In the genomic region with DNA sequence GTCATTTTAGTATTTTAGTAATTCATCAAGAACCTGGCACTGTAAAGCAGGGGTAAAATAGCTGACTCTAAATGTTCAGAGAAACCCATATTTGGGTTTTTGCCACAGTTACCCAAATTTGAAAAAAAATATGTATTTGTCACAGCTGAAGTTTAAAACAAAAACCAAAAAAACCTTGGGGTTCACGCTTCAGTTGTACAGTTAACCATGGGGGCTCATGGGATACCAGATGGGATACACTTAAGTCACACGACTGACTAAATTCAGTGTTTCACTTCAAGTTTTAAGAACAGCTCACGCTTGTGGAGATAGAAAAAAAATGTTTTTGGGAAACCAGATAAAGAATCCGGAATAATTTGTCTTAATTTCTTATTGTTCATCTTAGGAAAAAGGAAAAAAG, we compare ENCODE assay signal across 1 cellular context.
TF ChIP-seq lines count a peak whose summit lies in the region.

No MANE protein-coding gene starts in this region.

TF ChIP-seq in SK-N-SH, 30 proteins besides CTCF, POLR2A, EP300 and RAD21 (continued from another document):
- TF ChIP-seq, protein P1, sequence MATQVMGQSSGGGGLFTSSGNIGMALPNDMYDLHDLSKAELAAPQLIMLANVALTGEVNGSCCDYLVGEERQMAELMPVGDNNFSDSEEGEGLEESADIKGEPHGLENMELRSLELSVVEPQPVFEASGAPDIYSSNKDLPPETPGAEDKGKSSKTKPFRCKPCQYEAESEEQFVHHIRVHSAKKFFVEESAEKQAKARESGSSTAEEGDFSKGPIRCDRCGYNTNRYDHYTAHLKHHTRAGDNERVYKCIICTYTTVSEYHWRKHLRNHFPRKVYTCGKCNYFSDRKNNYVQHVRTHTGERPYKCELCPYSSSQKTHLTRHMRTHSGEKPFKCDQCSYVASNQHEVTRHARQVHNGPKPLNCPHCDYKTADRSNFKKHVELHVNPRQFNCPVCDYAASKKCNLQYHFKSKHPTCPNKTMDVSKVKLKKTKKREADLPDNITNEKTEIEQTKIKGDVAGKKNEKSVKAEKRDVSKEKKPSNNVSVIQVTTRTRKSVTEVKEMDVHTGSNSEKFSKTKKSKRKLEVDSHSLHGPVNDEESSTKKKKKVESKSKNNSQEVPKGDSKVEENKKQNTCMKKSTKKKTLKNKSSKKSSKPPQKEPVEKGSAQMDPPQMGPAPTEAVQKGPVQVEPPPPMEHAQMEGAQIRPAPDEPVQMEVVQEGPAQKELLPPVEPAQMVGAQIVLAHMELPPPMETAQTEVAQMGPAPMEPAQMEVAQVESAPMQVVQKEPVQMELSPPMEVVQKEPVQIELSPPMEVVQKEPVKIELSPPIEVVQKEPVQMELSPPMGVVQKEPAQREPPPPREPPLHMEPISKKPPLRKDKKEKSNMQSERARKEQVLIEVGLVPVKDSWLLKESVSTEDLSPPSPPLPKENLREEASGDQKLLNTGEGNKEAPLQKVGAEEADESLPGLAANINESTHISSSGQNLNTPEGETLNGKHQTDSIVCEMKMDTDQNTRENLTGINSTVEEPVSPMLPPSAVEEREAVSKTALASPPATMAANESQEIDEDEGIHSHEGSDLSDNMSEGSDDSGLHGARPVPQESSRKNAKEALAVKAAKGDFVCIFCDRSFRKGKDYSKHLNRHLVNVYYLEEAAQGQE (IDR thresholded peaks at IDR 0.05; ENCODE audit: low read depth, low read length) = no peak
- no peak for TF ChIP-seq YY1 (IDR thresholded peaks at IDR 0.05; ENCODE audit: low read depth)
- no peak for TF ChIP-seq GATA2 (CRISPR knock-in tag; IDR thresholded peaks at IDR 0.05)
- TF ChIP-seq, protein P2, sequence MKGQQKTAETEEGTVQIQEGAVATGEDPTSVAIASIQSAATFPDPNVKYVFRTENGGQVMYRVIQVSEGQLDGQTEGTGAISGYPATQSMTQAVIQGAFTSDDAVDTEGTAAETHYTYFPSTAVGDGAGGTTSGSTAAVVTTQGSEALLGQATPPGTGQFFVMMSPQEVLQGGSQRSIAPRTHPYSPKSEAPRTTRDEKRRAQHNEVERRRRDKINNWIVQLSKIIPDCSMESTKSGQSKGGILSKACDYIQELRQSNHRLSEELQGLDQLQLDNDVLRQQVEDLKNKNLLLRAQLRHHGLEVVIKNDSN (IDR thresholded peaks at IDR 0.05; ENCODE audit: borderline replicate concordance, low read depth) = no peak
- TF ChIP-seq FOXM1 (IDR thresholded peaks at IDR 0.05; ENCODE audit: low read depth) = no peak
- no peak for TF ChIP-seq RFX5 (IDR thresholded peaks at IDR 0.05; ENCODE audit: low read length)
- TF ChIP-seq ELF1 (IDR thresholded peaks at IDR 0.05) = no peak
- no peak for TF ChIP-seq RXRA (IDR thresholded peaks at IDR 0.05; ENCODE audit: borderline replicate concordance, low read depth)
- TF ChIP-seq PBX3 (IDR thresholded peaks at IDR 0.05) = no peak
- TF ChIP-seq TEAD4 (IDR thresholded peaks at IDR 0.05; ENCODE audit: borderline replicate concordance, insufficient read depth) = no peak
